In the genomic region with DNA sequence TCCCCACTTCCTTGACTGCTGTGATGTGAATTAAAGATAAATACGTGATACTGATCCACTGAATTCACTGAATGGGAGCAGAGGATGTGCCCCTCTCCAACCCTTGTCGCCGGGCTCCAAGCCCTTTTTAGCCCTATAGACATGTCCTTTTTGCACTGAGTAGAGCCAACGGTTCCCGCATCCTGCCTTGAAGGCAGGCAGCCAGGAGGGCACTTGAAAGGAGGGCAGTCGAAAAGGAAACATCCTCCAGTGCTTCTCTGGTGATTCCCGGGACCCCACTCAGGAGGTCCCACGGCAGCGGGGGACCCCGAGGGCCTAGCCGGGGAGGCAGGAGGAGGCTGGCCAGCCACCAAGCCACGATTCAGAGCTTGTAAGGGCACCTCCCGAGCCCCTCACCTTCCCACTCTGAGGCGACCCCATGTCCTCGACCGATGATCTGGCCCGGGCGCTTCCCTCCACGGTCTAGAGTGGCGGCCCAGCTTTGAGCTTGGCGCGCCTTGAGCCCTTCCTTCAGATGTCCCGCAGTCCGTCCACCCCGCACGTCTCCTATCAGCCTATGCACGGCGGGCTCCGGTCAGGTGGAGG, we compare ENCODE assay signal across 8 cellular contexts. TPM values are rescaled to one million over a fixed set of nuclear protein-coding genes. Genes with fewer than 3 reads are reported as not detected.
A peak's percentile ranks its signal among the peaks of the same experiment; 100 is the strongest.
DNase-seq lines count a peak whose midpoint lies in the region; ATAC-seq, FAIRE-seq and TF ChIP-seq lines count a peak whose summit lies in the region.

No MANE protein-coding gene starts in this region.

- H3K27ac ChIP-seq in HUES6 (ENCODE audit: low read depth, low read length) (peak overlapping the region; percentile 95), adrenal gland (peak overlapping the region; percentile 26 to 95 (median 90)), small intestine (ENCODE audit: low read depth in 1 of 2, low read length in 1 of 2) (peak overlapping the region; percentile 84 to 95)

- no peak for ATAC-seq in HG03469 (IDR thresholded peaks at IDR 0.05; ENCODE audit: unreplicated experiment)

- peaks cover 39% of the 10 kb centered on the region for H3K4me1 Mint-ChIP-seq in CD14-positive monocyte

- H3K4me1 ChIP-seq in HUES6 (ENCODE audit: control insufficient read depth, insufficient read depth, low read length) (peaks cover 24% of the 10 kb centered on the region), adrenal gland (replicated peaks in 1 of 2) (peaks cover 10 to 36% of the 10 kb centered on the region in 2 donors), iPS-15b (ENCODE audit: control insufficient read depth, insufficient read depth, low read length) (peaks cover 12% of the 10 kb centered on the region), small intestine (ENCODE audit: control insufficient read depth in 2 of 2, insufficient read depth in 1 of 2, low read depth in 1 of 2, low read length in 1 of 2) (peaks cover 0 to 2% of the 10 kb centered on the region in 2 donors)

- peaks cover 1 to 6% (median 3%) of the 10 kb centered on the region in 3 donors for H3K27me3 Mint-ChIP-seq in CD14-positive monocyte (ENCODE audit: low read depth in 3 of 3)

- DNase-seq in CD14-positive monocyte (ENCODE audit: low spot score) (peak; percentile 42), GM19238 (ENCODE audit: insufficient read length, low spot score) (peak; percentile 53), adrenal gland (peak in 4 of 7 donors; percentile 41 to 51 (median 46)), small intestine (peak; percentile 12), NOMO-1 treated with DMSO at 0.1 percent for 48 hours (lab: John Stamatoyannopoulos, UW; ENCODE audit: unreplicated experiment) (no peak)

- peaks cover 19 to 20% of the 10 kb centered on the region in 2 donors for H3K36me3 Mint-ChIP-seq in CD14-positive monocyte

- WGBS in adrenal gland, 4 donors = 2 to 3% (median 2%) methylated on average over 17 to 29 of the region's 29 CpGs
- 0% methylated on average over 29 of the region's 29 CpGs for WGBS in small intestine, 3 donors

- peak overlapping the region; percentile 96 to 99 (median 97) for H3K27ac Mint-ChIP-seq in CD14-positive monocyte

- peaks cover 29% of the 10 kb centered on the region for H3K36me3 ChIP-seq in HUES6 (ENCODE audit: control insufficient read depth, insufficient read depth, low read length)
- peaks cover 0 to 17% of the 10 kb centered on the region in 2 donors for H3K36me3 ChIP-seq in adrenal gland (replicated peaks in 1 of 2)
- peaks cover 15% of the 10 kb centered on the region for H3K36me3 ChIP-seq in iPS-15b (ENCODE audit: control insufficient read depth, insufficient read depth, low read length)
- peaks cover 0 to 8% of the 10 kb centered on the region in 2 donors for H3K36me3 ChIP-seq in small intestine (ENCODE audit: control insufficient read depth in 2 of 2, insufficient read depth in 2 of 2, low read length in 2 of 2)

- no peak for TF ChIP-seq CTCF in CD14-positive monocyte (IDR thresholded peaks at IDR 0.05)
- TF ChIP-seq CTCF in adrenal gland (IDR thresholded peaks at IDR 0.05) = no peak

- FAIRE-seq in small intestine (lab: Jason Lieb, UNC) = no peak

- H3K27me3 ChIP-seq in HUES6 (ENCODE audit: control insufficient read depth, insufficient read depth, low read length) (no peaks in the 10 kb centered on the region), adrenal gland (no peaks in the 10 kb centered on the region), iPS-15b (ENCODE audit: control insufficient read depth, insufficient read depth, low read length) (no peaks in the 10 kb centered on the region), small intestine (ENCODE audit: control insufficient read depth in 2 of 2, insufficient read depth in 2 of 2, low read length in 2 of 2) (no peaks in the 10 kb centered on the region)

- no peaks in the 10 kb centered on the region for H3K9me3 ChIP-seq in HUES6 (ENCODE audit: control insufficient read depth, insufficient read depth, low read depth, low read length)
- no peaks in the 10 kb centered on the region for H3K9me3 ChIP-seq in adrenal gland (replicated peaks in 1 of 3)
- H3K9me3 ChIP-seq in iPS-15b (ENCODE audit: control insufficient read depth, insufficient read depth, low read length) = no peaks in the 10 kb centered on the region
- H3K9me3 ChIP-seq in small intestine (ENCODE audit: control insufficient read depth, low read depth) = no peaks in the 10 kb centered on the region

- H3K4me3 ChIP-seq in HUES6 (ENCODE audit: low read depth, low read length) (peak overlapping the region; percentile 98), adrenal gland (peak overlapping the region; percentile 82 to 98 (median 88)), iPS-15b (ENCODE audit: low read depth, low read length) (peak overlapping the region; percentile 91), small intestine (ENCODE audit: low read depth in 1 of 2, low read length in 2 of 2) (peak overlapping the region; percentile 78 to 85)

- no peak for TF ChIP-seq POLR2A in adrenal gland (IDR thresholded peaks at IDR 0.05)

- H3K9ac ChIP-seq in HUES6 (ENCODE audit: low read length) (peak overlapping the region; percentile 99), iPS-15b (ENCODE audit: low read depth, low read length) (peak overlapping the region; percentile 95)

- intact Hi-C loops in CD14-positive monocyte (cut with micrococcal nuclease) = loop anchor here (5.0 to 10.0 kb wide), 2 partner anchors 298 to 1151 kb away; partner anchors contain the start of genes NT5DC2 (in 1 of the 2) and UQCC5 (in 1 of the 2)
- intact Hi-C loops in adrenal gland (cut with DNase I) = loop anchor here in 1 of 2 donors (10.0 kb wide), 1 partner anchor 301 kb away; no protein-coding TSS in a partner anchor

- no peaks in the 10 kb centered on the region for H3K9me3 Mint-ChIP-seq in CD14-positive monocyte

- peak overlapping the region; percentile 96 to 98 for H3K4me3 Mint-ChIP-seq in CD14-positive monocyte

RNA-seq across cellular contexts. Expression of gene MANF, which starts 0.9 kb away (rescaled TPM):
- polyA plus RNA-seq in CD14-positive monocyte (10 to 100 TPM; 23.6 to 30.2 TPM), adrenal gland (100 to 1,000 TPM in 1 of 3 donors, 10 to 100 TPM in 2; 18.9 to 306 (median 25.9) TPM), small intestine (100 to 1,000 TPM in 1 of 3 donors, 10 to 100 TPM in 2; 17.7 to 141 (median 52.7) TPM)
- total RNA-seq in adrenal gland = 100 to 1,000 TPM in 1 of 8 donors, 10 to 100 TPM in 7; 16.1 to 281 (median 43.1) TPM

RNA-seq across cellular contexts. Expression of gene RBM15B, which starts 6.8 kb away (rescaled TPM):
- polyA plus RNA-seq in CD14-positive monocyte (1 to 10 TPM; 7.1 to 9.1 TPM), adrenal gland (10 to 100 TPM in 1 of 3 donors, 1 to 10 TPM in 2; 8.0 to 13.5 (median 8.3) TPM), small intestine (10 to 100 TPM in 1 of 3 donors, 1 to 10 TPM in 2; 8.9 to 18.3 (median 9.6) TPM)
- total RNA-seq in adrenal gland = 10 to 100 TPM; 23.6 to 36.6 (median 28.0) TPM
